In the genomic region with DNA sequence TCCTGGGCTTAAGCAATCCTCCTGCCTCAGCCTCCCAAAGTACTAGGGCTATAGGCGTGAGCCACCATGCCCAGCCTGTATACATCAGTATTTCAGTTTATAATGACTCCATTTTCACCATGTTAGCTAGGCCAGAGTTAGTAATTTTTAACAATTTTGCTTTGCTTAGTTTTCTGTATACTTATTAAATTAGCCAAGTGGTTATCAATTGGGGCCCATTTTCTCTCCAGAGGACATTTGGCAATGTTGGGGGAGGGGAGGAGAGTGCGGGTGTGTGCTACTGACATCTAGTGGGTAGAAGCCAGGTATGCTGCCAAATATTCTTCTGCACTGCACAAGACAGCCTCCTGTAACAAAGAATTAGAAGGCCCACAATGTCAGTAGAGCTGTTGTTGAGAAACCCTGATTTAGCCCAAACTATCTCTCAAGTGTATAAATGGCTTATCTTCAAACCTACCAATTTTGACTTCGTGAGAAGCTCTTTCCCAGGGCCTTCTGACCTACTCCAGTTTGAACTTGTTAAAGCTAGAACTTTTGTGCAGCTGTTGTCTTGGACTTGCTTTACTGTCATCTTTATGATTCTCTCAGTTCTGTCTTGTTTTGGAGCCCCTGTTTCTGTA, we compare ENCODE assay signal across 8 cellular contexts. TPM values are rescaled to one million over a fixed set of nuclear protein-coding genes. Genes with fewer than 3 reads are reported as not detected.
DNase-seq lines count a peak whose midpoint lies in the region; ATAC-seq and TF ChIP-seq lines count a peak whose summit lies in the region.

No MANE protein-coding gene starts in this region.

- POLR2A ChIA-PET in activated B cell treated with CpG ODN at 0.5 μM for 24 hours (lab: Charles Lee), result no interaction called here

- H3K4me3 ChIP-seq in choroid plexus epithelial cell (ENCODE audit: low read depth, low read length), result no peak overlapping the region

- TF ChIP-seq CTCF in activated B cell treated with CpG ODN at 0.5 μM for 24 hours (IDR thresholded peaks at IDR 0.05) (no peak), choroid plexus epithelial cell (conservative IDR thresholded peaks at IDR 0.05; ENCODE audit: low read depth, low read length) (peak; percentile 84)

- H3K27ac Mint-ChIP-seq in activated B cell treated with CpG ODN at 0.5 μM for 24 hours, result peak overlapping the region; percentile 6

- H3K36me3 Mint-ChIP-seq in activated B cell treated with CpG ODN at 0.5 μM for 24 hours (ENCODE audit: low read depth), result no peaks in the 10 kb centered on the region

- in situ Hi-C loops in ACHN (cut with HindIII; ENCODE audit: low pct_ligation_motif_present, low pct_unique_long_range_greater_than_20kb, low sequenced_read_pairs), result no loop called here

- peaks cover 74% of the 10 kb centered on the region for H3K4me1 Mint-ChIP-seq in activated B cell treated with CpG ODN at 0.5 μM for 24 hours

- DNase-seq in ACHN (peak; percentile 67), NCI-H2029 (lab: John Stamatoyannopoulos, UW) (peak; percentile 40), activated B cell treated with CpG ODN at 0.5 μM for 24 hours (no peak), choroid plexus epithelial cell (ENCODE audit: low read depth) (peak; percentile 87), medulla oblongata (ENCODE audit: extremely low spot score) (peak; percentile 68)
- peak; percentile 33 for DNase-seq in stimulated activated CD8-positive, alpha-beta memory T cell treated with anti-CD3 and anti-CD28 coated beads, Interleukin-4, amount 100 ng/mL, for 24 hours (ENCODE audit: low read depth)

- intact Hi-C loops in activated B cell treated with CpG ODN at 0.5 μM for 24 hours (cut with micrococcal nuclease), result loop anchor here (1.0 to 10.0 kb wide), 3 partner anchors 8 to 1544 kb away; partner anchors contain the start of genes ADM and USP47

- no peaks in the 10 kb centered on the region for H3K27me3 Mint-ChIP-seq in activated B cell treated with CpG ODN at 0.5 μM for 24 hours

- peak overlapping the region; percentile 13 for H3K4me3 Mint-ChIP-seq in activated B cell treated with CpG ODN at 0.5 μM for 24 hours

- CTCF ChIA-PET in activated B cell treated with CpG ODN at 0.5 μM for 24 hours (lab: Charles Lee), result interaction anchor here (1.0 to 1.8 kb wide), 9 partner anchors 12 to 1057 kb away, joined by 3 to 6 read pairs (median 3); no protein-coding TSS in a partner anchor

- H3K9me3 Mint-ChIP-seq in activated B cell treated with CpG ODN at 0.5 μM for 24 hours, result no peaks in the 10 kb centered on the region

- ATAC-seq in GM18499 (IDR thresholded peaks at IDR 0.05; ENCODE audit: insufficient read depth, unreplicated experiment), result peak; percentile 53
- ATAC-seq in HG02884 (IDR thresholded peaks at IDR 0.05; ENCODE audit: unreplicated experiment), result peak; percentile 70
- ATAC-seq in activated B cell treated with CpG ODN at 0.5 μM for 24 hours (ENCODE audit: low read depth), result peak; percentile 98

RNA-seq across cellular contexts. Expression of gene USP47, which starts 7.5 kb away (rescaled TPM):
- 48.5 and 50.3 TPM in 2 replicates for total RNA-seq in activated B cell treated with CpG ODN at 0.5 μM for 24 hours
